24 cellular contexts compared by ENCODE assay signal in genomic region chr11:69919659-69920499, GRCh38.
A peak's percentile ranks its signal among the peaks of the same experiment; 100 is the strongest.
DNase-seq lines count a peak whose midpoint lies in the region; ATAC-seq and TF ChIP-seq lines count a peak whose summit lies in the region.
"Had no signal": no experiment of that assay in that cellular context is flagged by ENCODE, and none has a peak within 500 bp of the region (broad histone marks: within the 10 kb centered on the region; RNA-seq: fewer than 3 reads in every experiment).

No MANE protein-coding gene starts in this region.

- peaks cover 1% of the 10 kb centered on the region for H3K9me3 Mint-ChIP-seq in glutamatergic neuron (ENCODE audit: unreplicated experiment)
- H3K9me3 Mint-ChIP-seq: activated naive CD4-positive, alpha-beta T cell treated with anti-CD3 and anti-CD28 coated beads, Interleukin-2, amount 50 U/mL, for 24 hours; natural killer cell treated with Interleukin-12 subunit alpha and Interleukin-12 subunit beta and Interleukin-15 and Interleukin-18, amount 100 ng/mL, for 72 hours; T-helper 2 cell treated with Interferon-gamma antibody and Interleukin-4, amounts not matched to agents 5 μg/mL and 100 μg/mL, for 36 hours had no signal

- H3K36me3 Mint-ChIP-seq in glutamatergic neuron (ENCODE audit: unreplicated experiment) = no peaks in the 10 kb centered on the region
- H3K36me3 Mint-ChIP-seq: activated naive CD4-positive, alpha-beta T cell treated with anti-CD3 and anti-CD28 coated beads, Interleukin-2, amount 50 U/mL, for 24 hours; natural killer cell treated with Interleukin-12 subunit alpha and Interleukin-12 subunit beta and Interleukin-15 and Interleukin-18, amount 100 ng/mL, for 72 hours had no signal

- POLR2A ChIA-PET in HEK293 (lab: Yijun Ruan, JAX) = no interaction called here

- no peak overlapping the region for H3K27ac ChIP-seq in HEK293 (ENCODE audit: extremely low read depth, low read depth, low read length)
- H3K27ac ChIP-seq: 22Rv1, brain microvascular endothelial cell, SJSA1 had no signal

- no peak overlapping the region for H3K4me3 Mint-ChIP-seq in glutamatergic neuron (ENCODE audit: unreplicated experiment)
- H3K4me3 Mint-ChIP-seq: activated naive CD4-positive, alpha-beta T cell treated with anti-CD3 and anti-CD28 coated beads, Interleukin-2, amount 50 U/mL, for 24 hours; B cell; natural killer cell treated with Interleukin-12 subunit alpha and Interleukin-12 subunit beta and Interleukin-15 and Interleukin-18, amount 100 ng/mL, for 72 hours; T-helper 2 cell treated with Interferon-gamma antibody and Interleukin-4, amounts not matched to agents 5 μg/mL and 100 μg/mL, for 36 hours had no signal

- H3K4me3 ChIP-seq in HEK293 (ENCODE audit: low read depth, low read length) = no peak overlapping the region
- H3K4me3 ChIP-seq: lung, SJSA1, smooth muscle cell had no signal

- H3K27me3 Mint-ChIP-seq in glutamatergic neuron (ENCODE audit: unreplicated experiment) = peaks cover 10% of the 10 kb centered on the region

- no peak overlapping the region for H3K27ac Mint-ChIP-seq in glutamatergic neuron (ENCODE audit: unreplicated experiment)
- H3K27ac Mint-ChIP-seq: activated naive CD4-positive, alpha-beta T cell treated with anti-CD3 and anti-CD28 coated beads, Interleukin-2, amount 50 U/mL, for 24 hours; B cell; natural killer cell treated with Interleukin-12 subunit alpha and Interleukin-12 subunit beta and Interleukin-15 and Interleukin-18, amount 100 ng/mL, for 72 hours; progenitor cell of endocrine pancreas; T-helper 2 cell treated with Interferon-gamma antibody and Interleukin-4, amounts not matched to agents 5 μg/mL and 100 μg/mL, for 36 hours had no signal

- no peaks in the 10 kb centered on the region for H3K36me3 ChIP-seq in HEK293 (ENCODE audit: control insufficient read depth in 2 of 2, insufficient read depth in 1 of 2, low read length in 2 of 2)
- H3K36me3 ChIP-seq: brain microvascular endothelial cell, SJSA1 had no signal

- H3K4me1 Mint-ChIP-seq in glutamatergic neuron (ENCODE audit: low read depth, unreplicated experiment) = no peaks in the 10 kb centered on the region
- H3K4me1 Mint-ChIP-seq: activated naive CD4-positive, alpha-beta T cell treated with anti-CD3 and anti-CD28 coated beads, Interleukin-2, amount 50 U/mL, for 24 hours; B cell had no signal

- DNase-seq in activated CD4-positive, CD25-positive, alpha-beta regulatory T cell treated with anti-CD3 and anti-CD28 coated beads, Interleukin-2, amount 50 U/mL, for 72 hours = peak; percentile 25
- DNase-seq in activated CD4-positive, CD25-positive, alpha-beta regulatory T cell (lab: John Stamatoyannopoulos, UW) = no peak
- DNase-seq in glutamatergic neuron = peak; percentile 8
- DNase-seq in posterior cingulate gyrus = peak in 6 of 10 donors; percentile 2 to 66 (median 4)
- DNase-seq in T-helper 1 cell = no peak
- DNase-seq in SW480 (ENCODE audit: low spot score) = no peak
- DNase-seq: activated CD4-positive, alpha-beta T cell treated with anti-CD3 and anti-CD28 coated beads for 1 hour; brain microvascular endothelial cell; dermis blood vessel endothelial cell; DMS 273 treated with DMSO at 0.1 percent for 48 hours; foreskin melanocyte; NCI-H774; stimulated activated CD8-positive, alpha-beta memory T cell treated with anti-CD3 and anti-CD28 coated beads, Interleukin-4, amount 100 ng/mL, for 48 hours had no signal

- intact Hi-C loops in posterior cingulate gyrus (cut with DNase I) = loop anchor here (1.0 kb wide), 1 partner anchor 276 kb away; no protein-coding TSS in a partner anchor

- ATAC-seq in GM18498 (IDR thresholded peaks at IDR 0.05; ENCODE audit: unreplicated experiment) = no peak

- CTCF ChIA-PET in HEK293 (lab: Yijun Ruan, JAX) = interaction anchor here (0.6 to 2.0 kb wide), 14 partner anchors 8 to 281 kb away, joined by 3 to 13 read pairs (median 7); no protein-coding TSS in a partner anchor

- H3K4me1 ChIP-seq in HEK293 (ENCODE audit: control insufficient read depth, insufficient read depth, low read length) = no peaks in the 10 kb centered on the region

- TF ChIP-seq CTCF in HEK293 (tag by site-specific recombination; IDR thresholded peaks at IDR 0.05) (no peak), glutamatergic neuron (IDR thresholded peaks at IDR 0.05; ENCODE audit: partially characterized antibody, unreplicated experiment) (no peak)

- no peaks in the 10 kb centered on the region for H3K9me3 ChIP-seq in HEK293 (ENCODE audit: control insufficient read depth, insufficient read depth, low read depth, low read length)

TF ChIP-seq in HEK293, 187 proteins besides CTCF, POLR2A, EP300 and RAD21 (continues in another document):
- TF ChIP-seq ZNF350 (tag by site-specific recombination; IDR thresholded peaks at IDR 0.05) (no peak), ZNF354C (tag by site-specific recombination; IDR thresholded peaks at IDR 0.05; ENCODE audit: borderline replicate concordance, low read depth) (no peak), SP3 (tag by site-specific recombination; IDR thresholded peaks at IDR 0.05) (no peak), ZBTB11 (tag by site-specific recombination; conservative IDR thresholded peaks at IDR 0.05; ENCODE audit: low read depth) (no peak), GLIS1 (tag by site-specific recombination; IDR thresholded peaks at IDR 0.05) (peak; percentile 54), INSM2 (tag by site-specific recombination; IDR thresholded peaks at IDR 0.05) (no peak), ZNF530 (tag by site-specific recombination; IDR thresholded peaks at IDR 0.05; ENCODE audit: low read depth) (no peak), PRDM4 (tag by site-specific recombination; IDR thresholded peaks at IDR 0.05) (no peak), ZNF155 (tag by site-specific recombination; IDR thresholded peaks at IDR 0.05) (no peak)

Comparison
In these comparisons a context has a peak if more than half of its experiments do, and no peak if none do; other contexts are left out.
1. DNase-seq: peak in activated CD4-positive, CD25-positive, alpha-beta regulatory T cell treated with anti-CD3 and anti-CD28 coated beads, Interleukin-2, amount 50 U/mL, for 72 hours (single experiment), glutamatergic neuron (single experiment) and posterior cingulate gyrus (6 of 10); none in activated CD4-positive, CD25-positive, alpha-beta regulatory T cell (0 of 4), T-helper 1 cell (0 of 5) and SW480 (single experiment).